Comparison of ENCODE assay signal across 17 cellular contexts in the genomic region with DNA sequence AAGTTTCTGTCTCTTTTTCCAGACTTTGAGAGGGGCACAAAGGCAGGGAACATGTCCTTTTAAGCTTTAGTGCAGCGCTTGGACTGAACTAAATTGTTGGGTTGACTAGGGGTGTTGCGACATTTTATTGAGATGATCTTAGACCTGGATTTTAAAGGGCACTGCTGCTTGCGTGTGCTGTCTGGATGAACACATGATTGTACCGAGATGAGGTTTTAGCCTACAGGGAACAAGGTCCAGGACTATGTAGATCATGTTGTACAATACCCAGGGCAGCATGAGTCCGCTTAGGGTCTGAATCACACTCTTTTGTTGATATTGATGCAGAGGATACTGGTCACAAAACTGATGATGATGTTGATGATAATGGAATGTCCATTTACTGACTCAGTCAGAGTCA. TPM values are rescaled to one million over a fixed set of nuclear protein-coding genes. Genes with fewer than 3 reads are reported as not detected.
A peak's percentile ranks its signal among the peaks of the same experiment; 100 is the strongest.
DNase-seq lines count a peak whose midpoint lies in the region; ATAC-seq and TF ChIP-seq lines count a peak whose summit lies in the region.
"Had no signal": no experiment of that assay in that cellular context is flagged by ENCODE, and none has a peak within 500 bp of the region (broad histone marks: within the 10 kb centered on the region; RNA-seq: fewer than 3 reads in every experiment).

No MANE protein-coding gene starts in this region.

- no peak for TF ChIP-seq CTCF in epithelial cell of esophagus (IDR thresholded peaks at IDR 0.05; ENCODE audit: insufficient read depth, low read depth, low read length, missing control alignments)

- no peak for ATAC-seq in GM19328 (IDR thresholded peaks at IDR 0.05; ENCODE audit: unreplicated experiment)
- no peak for ATAC-seq in GM21515 (IDR thresholded peaks at IDR 0.05; ENCODE audit: unreplicated experiment)
- ATAC-seq: activated CD8-positive, alpha-beta T cell treated with anti-CD3 and anti-CD28 coated beads for 36 hours; effector memory CD8-positive, alpha-beta T cell; sciatic nerve had no signal

- DNase-seq in EH (ENCODE audit: low read depth) (peak; percentile 94), MV-4-11 (lab: John Stamatoyannopoulos, UW) (peak; percentile 7), epithelial cell of esophagus (ENCODE audit: low read depth) (peak; percentile 64), renal cortical epithelial cell (ENCODE audit: low read depth) (peak; percentile 75), putamen (ENCODE audit: low spot score) (no peak), NCI-H510A treated with DMSO at 0.1 percent for 48 hours (lab: John Stamatoyannopoulos, UW) (no peak)
- DNase-seq: activated CD8-positive, alpha-beta T cell treated with anti-CD3 and anti-CD28 coated beads for 36 hours; activated effector memory CD4-positive, alpha-beta T cell treated with anti-CD3 and anti-CD28 coated beads, Interleukin-2, amount 50 U/mL, for 16 hours; effector memory CD8-positive, alpha-beta T cell; left ventricle myocardium inferior; NCI-H1417; NCI-H446 treated with DMSO at 0.1 percent for 48 hours; stimulated activated naive CD4-positive, alpha-beta T cell treated with Interleukin-2 at 50 U/mL for 16 hours; T-helper 9 cell had no signal

- H3K4me3 ChIP-seq in epithelial cell of esophagus (ENCODE audit: low read length), result no peak overlapping the region
- H3K4me3 ChIP-seq: left ventricle myocardium inferior had no signal

RNA-seq across cellular contexts. Expression of a gene that starts 5.2 kb away (rescaled TPM):
- total RNA-seq in renal cortical epithelial cell, result 2.7 and 4.2 TPM in 2 replicates

Comparison
In these comparisons a context has a peak if more than half of its experiments do, and no peak if none do; other contexts are left out.
1. DNase-seq: peak in EH (single experiment), MV-4-11 (single experiment), epithelial cell of esophagus (single experiment) and renal cortical epithelial cell (single experiment); none in putamen (single experiment) and NCI-H510A treated with DMSO at 0.1 percent for 48 hours (single experiment).